In the genomic region with DNA sequence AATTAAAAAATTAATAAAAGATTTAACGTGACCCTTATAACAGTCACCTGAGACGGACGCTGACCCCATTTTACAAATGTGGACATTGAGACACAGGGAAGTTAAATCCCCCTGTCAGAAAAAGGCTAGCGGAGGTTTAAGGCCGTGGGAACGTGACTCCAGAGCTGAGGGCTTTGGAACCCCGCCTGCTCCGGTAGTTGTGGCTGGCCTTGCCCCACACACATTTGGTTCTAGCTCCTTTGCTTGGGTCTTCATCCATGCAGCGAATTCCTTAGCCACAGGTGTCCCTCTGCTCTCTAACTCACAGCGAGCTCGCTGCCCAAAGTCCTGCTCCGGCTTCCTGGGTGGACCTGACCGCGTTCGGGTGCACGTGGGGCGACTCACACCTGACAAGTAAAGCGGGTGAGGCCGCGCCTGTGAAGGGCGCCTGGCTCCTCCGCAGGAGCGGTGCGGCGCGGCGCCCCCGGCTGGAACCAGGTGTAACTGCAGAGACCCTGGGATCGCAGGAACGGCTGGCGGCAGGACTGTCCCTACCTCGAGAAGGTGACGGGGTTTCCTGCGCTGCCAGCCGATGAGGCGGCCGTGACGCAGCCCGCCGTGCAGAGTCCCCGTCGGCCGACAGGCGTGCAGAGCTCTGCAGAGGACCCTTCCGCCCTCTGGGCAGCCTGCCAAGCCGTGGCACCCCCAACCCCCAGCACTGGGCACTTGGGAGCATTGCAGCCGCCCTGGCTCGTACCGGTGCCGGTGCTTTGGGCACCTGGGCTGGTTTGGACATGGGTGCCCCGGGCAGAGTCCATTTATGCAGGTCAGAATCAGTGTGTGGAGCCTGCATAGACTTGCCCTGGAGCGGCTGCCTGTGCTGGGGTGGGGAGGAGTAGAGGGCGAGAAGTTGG, we compare ENCODE assay signal across 8 cellular contexts. TPM values are rescaled to one million over a fixed set of nuclear protein-coding genes. Genes with fewer than 3 reads are reported as not detected.
A peak's percentile ranks its signal among the peaks of the same experiment; 100 is the strongest.
DNase-seq lines count a peak whose midpoint lies in the region; TF ChIP-seq lines count a peak whose summit lies in the region.

No MANE protein-coding gene starts in this region.

- no peaks in the 10 kb centered on the region for H3K27me3 ChIP-seq in mesendoderm (ENCODE audit: insufficient read depth, low read length, poor library complexity)

- H2BK120ac ChIP-seq in mesendoderm (ENCODE audit: low read depth, low read length), result no peak overlapping the region

- H3K4ac ChIP-seq in mesendoderm (ENCODE audit: low read depth, low read length), result no peak overlapping the region

- no peak overlapping the region for H4K5ac ChIP-seq in mesendoderm (ENCODE audit: low read length)

- H3K23ac ChIP-seq in mesendoderm (ENCODE audit: low read length), result peak overlapping the region; percentile 34

- no peaks in the 10 kb centered on the region for H3K79me1 ChIP-seq in mesendoderm (ENCODE audit: low read length)

- H3K56ac ChIP-seq in mesendoderm (ENCODE audit: low read length), result peak overlapping the region; percentile 72

- no peak overlapping the region for H4K8ac ChIP-seq in mesendoderm (ENCODE audit: low read depth, low read length)

- no peak overlapping the region for H2BK15ac ChIP-seq in mesendoderm (replicated peaks; ENCODE audit: low read depth)

- H3K27ac ChIP-seq in mesendoderm (ENCODE audit: low read depth, low read length), result no peak overlapping the region

- no peaks in the 10 kb centered on the region for H3K4me1 ChIP-seq in mesendoderm (ENCODE audit: control insufficient read depth, low read depth, low read length)

- POLR2A ChIA-PET in HEK293T (lab: Yijun Ruan, JAX), result interaction anchor here (1.3 to 1.9 kb wide), 2 partner anchors 9 to 122 kb away, joined by 5 to 7 read pairs; a partner anchor contains a TSS
- POLR2A ChIA-PET in activated CD4-positive, alpha-beta T cell treated with anti-CD3 and anti-CD28 coated beads, Interleukin-2, amount 10 ng/mL, durations not matched to agents 7 days and 5 days (lab: Charles Lee), result no interaction called here

- no peaks in the 10 kb centered on the region for H3K9me3 Mint-ChIP-seq in activated CD4-positive, alpha-beta T cell treated with anti-CD3 and anti-CD28 coated beads, Interleukin-2, amount 10 ng/mL, durations not matched to agents 7 days and 5 days

- no peak overlapping the region for H3K4me3 ChIP-seq in mesendoderm (ENCODE audit: low read length)

- no peak overlapping the region for H2BK5ac ChIP-seq in mesendoderm (ENCODE audit: low read length)

- H2AK5ac ChIP-seq in mesendoderm (ENCODE audit: low read length), result no peak overlapping the region

- peaks cover 3% of the 10 kb centered on the region for H3K36me3 Mint-ChIP-seq in activated CD4-positive, alpha-beta T cell treated with anti-CD3 and anti-CD28 coated beads, Interleukin-2, amount 10 ng/mL, durations not matched to agents 7 days and 5 days (ENCODE audit: low read depth)

- peak overlapping the region; percentile 51 for H3K9ac ChIP-seq in mesendoderm (ENCODE audit: low read length)

- DNase-seq in GM10266 (ENCODE audit: extremely low spot score), result peak; percentile 86
- peak; percentile 84 for DNase-seq in HEK293T (ENCODE audit: extremely low spot score)
- DNase-seq in NCI-H1105 (lab: John Stamatoyannopoulos, UW), result peak; percentile 75
- DNase-seq in activated CD4-positive, alpha-beta T cell treated with anti-CD3 and anti-CD28 coated beads, Interleukin-2, amount 10 ng/mL, durations not matched to agents 7 days and 5 days, result peak; percentile 72
- peak; percentile 22 to 74 for DNase-seq in dermis microvascular lymphatic vessel endothelial cell (ENCODE audit: low read depth in 2 of 2)
- peak; percentile 91 for DNase-seq in mesendoderm
- DNase-seq in stimulated activated CD8-positive, alpha-beta memory T cell treated with anti-CD3 and anti-CD28 coated beads, Interleukin-15, amount 100 ng/mL, for 4 hours (ENCODE audit: low read depth in 2 of 2), result peak; percentile 61 to 63
- DNase-seq in NK-92 (lab: John Stamatoyannopoulos, UW; ENCODE audit: unreplicated experiment), result no peak

- H3K4me1 Mint-ChIP-seq in activated CD4-positive, alpha-beta T cell treated with anti-CD3 and anti-CD28 coated beads, Interleukin-2, amount 10 ng/mL, durations not matched to agents 7 days and 5 days, result peaks cover 33% of the 10 kb centered on the region

- TF ChIP-seq CTCF in GM10266 (IDR thresholded peaks at IDR 0.05; ENCODE audit: control insufficient read depth, insufficient read depth, low read depth, missing control alignments), result peak; percentile 70

- H3K36me3 ChIP-seq in mesendoderm (ENCODE audit: control insufficient read depth, insufficient read depth, low read length), result no peaks in the 10 kb centered on the region

- H3K4me2 ChIP-seq in mesendoderm (ENCODE audit: low read length), result peak overlapping the region; percentile 79

- peak overlapping the region; percentile 61 for H3K4me3 Mint-ChIP-seq in activated CD4-positive, alpha-beta T cell treated with anti-CD3 and anti-CD28 coated beads, Interleukin-2, amount 10 ng/mL, durations not matched to agents 7 days and 5 days

- peak overlapping the region; percentile 55 for H3K27ac Mint-ChIP-seq in activated CD4-positive, alpha-beta T cell treated with anti-CD3 and anti-CD28 coated beads, Interleukin-2, amount 10 ng/mL, durations not matched to agents 7 days and 5 days

- CTCF ChIA-PET in HEK293T (lab: Yijun Ruan, JAX), result interaction anchor here (0.8 to 1.6 kb wide), 8 partner anchors 11 to 63 kb away, joined by 3 to 12 read pairs (median 4); no protein-coding TSS in a partner anchor
- CTCF ChIA-PET in activated CD4-positive, alpha-beta T cell treated with anti-CD3 and anti-CD28 coated beads, Interleukin-2, amount 10 ng/mL, durations not matched to agents 7 days and 5 days (lab: Charles Lee), result interaction anchor here (0.7 to 3.3 kb wide), 17 partner anchors 8 to 400 kb away, joined by 3 to 13 read pairs (median 3); no protein-coding TSS in a partner anchor

- H3K27me3 Mint-ChIP-seq in activated CD4-positive, alpha-beta T cell treated with anti-CD3 and anti-CD28 coated beads, Interleukin-2, amount 10 ng/mL, durations not matched to agents 7 days and 5 days, result peaks cover 16% of the 10 kb centered on the region

- no peaks in the 10 kb centered on the region for H3K79me2 ChIP-seq in mesendoderm (ENCODE audit: control insufficient read depth, insufficient read depth, low read length)

- no CpG with 5 or more reads among the region's 53 CpGs for WGBS in mesendoderm (ENCODE audit: extremely low coverage, insufficient coverage, low lambda C conversion rate)

- H3K18ac ChIP-seq in mesendoderm (ENCODE audit: low read length), result no peak overlapping the region

TF ChIP-seq in HEK293T, 16 proteins besides CTCF, POLR2A, EP300 and RAD21:
- no peak for TF ChIP-seq TARDBP (IDR thresholded peaks at IDR 0.05)
- peak; percentile 91 for TF ChIP-seq L3MBTL2 (conservative IDR thresholded peaks at IDR 0.05)
- TF ChIP-seq SP1 (IDR thresholded peaks at IDR 0.05), result no peak
TF ChIP-seq in HEK293T: peak in this region for 1.

RNA-seq across cellular contexts. Expression of a gene that starts 2.4 kb away (rescaled TPM):
- not detected for total RNA-seq in activated CD4-positive, alpha-beta T cell treated with anti-CD3 and anti-CD28 coated beads, Interleukin-2, amount 10 ng/mL, durations not matched to agents 7 days and 5 days
- total RNA-seq in dermis microvascular lymphatic vessel endothelial cell, result under 0.01 TPM in 2 replicates
- 0.11 TPM for polyA plus RNA-seq in mesendoderm (2013, experiment 1 of 2)
- 0.15 TPM for polyA plus RNA-seq in mesendoderm (2013, experiment 2 of 2)

RNA-seq across cellular contexts. Expression of a gene that starts 28.1 kb away (rescaled TPM):
- total RNA-seq in activated CD4-positive, alpha-beta T cell treated with anti-CD3 and anti-CD28 coated beads, Interleukin-2, amount 10 ng/mL, durations not matched to agents 7 days and 5 days, result 10 to 100 TPM; 48.9 to 52.9 TPM
- 13.2 and 19.1 TPM in 2 replicates for total RNA-seq in dermis microvascular lymphatic vessel endothelial cell
- polyA plus RNA-seq in mesendoderm (2013, experiment 1 of 2), result 7.8 TPM
- 8.3 TPM for polyA plus RNA-seq in mesendoderm (2013, experiment 2 of 2)
